In the genomic region with DNA sequence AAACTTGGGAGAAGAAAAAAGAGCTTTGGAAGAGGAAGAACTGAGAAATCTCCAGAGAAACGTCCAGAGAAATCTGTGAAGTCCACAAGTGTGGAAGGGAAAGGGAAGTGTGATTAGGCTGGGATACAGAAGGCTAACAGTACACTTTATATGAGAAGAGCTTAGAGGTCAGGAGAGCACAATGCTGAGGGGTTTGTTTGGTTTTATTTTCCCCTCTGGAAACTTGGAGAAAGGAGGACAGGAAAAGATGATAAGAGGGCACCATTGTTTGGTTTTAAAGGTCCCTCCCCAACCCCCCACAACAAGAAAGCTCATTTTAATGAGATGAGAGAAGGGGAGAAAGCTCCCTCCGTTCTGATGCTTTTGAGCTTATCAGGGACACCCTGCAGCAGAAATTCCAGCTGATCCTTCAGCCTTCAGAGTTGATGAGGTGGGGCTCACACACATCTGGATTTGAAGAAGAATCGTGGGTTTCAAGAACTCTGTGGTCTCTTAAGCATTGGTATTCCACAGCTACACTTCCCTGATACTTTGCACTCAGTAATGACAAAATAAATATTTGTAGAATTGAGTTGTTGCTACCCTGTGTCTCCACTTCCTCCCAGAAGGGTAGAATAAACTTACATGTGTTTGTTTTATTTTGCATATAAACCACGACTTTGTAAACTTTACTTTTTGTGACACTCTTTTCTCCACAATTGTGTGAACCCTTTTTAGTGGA, we compare ENCODE assay signal across 1 cellular context.
TF ChIP-seq lines count a peak whose summit lies in the region.

No MANE protein-coding gene starts in this region.

TF ChIP-seq in HepG2, 621 proteins besides CTCF, POLR2A, EP300 and RAD21 (continued from another document):
- TF ChIP-seq, protein P1, sequence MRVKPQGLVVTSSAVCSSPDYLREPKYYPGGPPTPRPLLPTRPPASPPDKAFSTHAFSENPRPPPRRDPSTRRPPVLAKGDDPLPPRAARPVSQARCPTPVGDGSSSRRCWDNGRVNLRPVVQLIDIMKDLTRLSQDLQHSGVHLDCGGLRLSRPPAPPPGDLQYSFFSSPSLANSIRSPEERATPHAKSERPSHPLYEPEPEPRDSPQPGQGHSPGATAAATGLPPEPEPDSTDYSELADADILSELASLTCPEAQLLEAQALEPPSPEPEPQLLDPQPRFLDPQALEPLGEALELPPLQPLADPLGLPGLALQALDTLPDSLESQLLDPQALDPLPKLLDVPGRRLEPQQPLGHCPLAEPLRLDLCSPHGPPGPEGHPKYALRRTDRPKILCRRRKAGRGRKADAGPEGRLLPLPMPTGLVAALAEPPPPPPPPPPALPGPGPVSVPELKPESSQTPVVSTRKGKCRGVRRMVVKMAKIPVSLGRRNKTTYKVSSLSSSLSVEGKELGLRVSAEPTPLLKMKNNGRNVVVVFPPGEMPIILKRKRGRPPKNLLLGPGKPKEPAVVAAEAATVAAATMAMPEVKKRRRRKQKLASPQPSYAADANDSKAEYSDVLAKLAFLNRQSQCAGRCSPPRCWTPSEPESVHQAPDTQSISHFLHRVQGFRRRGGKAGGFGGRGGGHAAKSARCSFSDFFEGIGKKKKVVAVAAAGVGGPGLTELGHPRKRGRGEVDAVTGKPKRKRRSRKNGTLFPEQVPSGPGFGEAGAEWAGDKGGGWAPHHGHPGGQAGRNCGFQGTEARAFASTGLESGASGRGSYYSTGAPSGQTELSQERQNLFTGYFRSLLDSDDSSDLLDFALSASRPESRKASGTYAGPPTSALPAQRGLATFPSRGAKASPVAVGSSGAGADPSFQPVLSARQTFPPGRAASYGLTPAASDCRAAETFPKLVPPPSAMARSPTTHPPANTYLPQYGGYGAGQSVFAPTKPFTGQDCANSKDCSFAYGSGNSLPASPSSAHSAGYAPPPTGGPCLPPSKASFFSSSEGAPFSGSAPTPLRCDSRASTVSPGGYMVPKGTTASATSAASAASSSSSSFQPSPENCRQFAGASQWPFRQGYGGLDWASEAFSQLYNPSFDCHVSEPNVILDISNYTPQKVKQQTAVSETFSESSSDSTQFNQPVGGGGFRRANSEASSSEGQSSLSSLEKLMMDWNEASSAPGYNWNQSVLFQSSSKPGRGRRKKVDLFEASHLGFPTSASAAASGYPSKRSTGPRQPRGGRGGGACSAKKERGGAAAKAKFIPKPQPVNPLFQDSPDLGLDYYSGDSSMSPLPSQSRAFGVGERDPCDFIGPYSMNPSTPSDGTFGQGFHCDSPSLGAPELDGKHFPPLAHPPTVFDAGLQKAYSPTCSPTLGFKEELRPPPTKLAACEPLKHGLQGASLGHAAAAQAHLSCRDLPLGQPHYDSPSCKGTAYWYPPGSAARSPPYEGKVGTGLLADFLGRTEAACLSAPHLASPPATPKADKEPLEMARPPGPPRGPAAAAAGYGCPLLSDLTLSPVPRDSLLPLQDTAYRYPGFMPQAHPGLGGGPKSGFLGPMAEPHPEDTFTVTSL (CRISPR knock-in tag; IDR thresholded peaks at IDR 0.05; ENCODE audit: borderline replicate concordance), result peak; percentile 94; the same call in 1 of the 2 replicates
- TF ChIP-seq ZBTB49 (CRISPR knock-in tag; IDR thresholded peaks at IDR 0.05; ENCODE audit: borderline replicate concordance) (no peak), ZNF441 (CRISPR knock-in tag; IDR thresholded peaks at IDR 0.05; ENCODE audit: borderline replicate concordance) (no peak), ZNF713 (CRISPR knock-in tag; IDR thresholded peaks at IDR 0.05) (no peak), TRIM22 (IDR thresholded peaks at IDR 0.05) (no peak), PRDM10 (CRISPR knock-in tag; IDR thresholded peaks at IDR 0.05; ENCODE audit: low read depth) (no peak), ZNF546 (CRISPR knock-in tag; conservative IDR thresholded peaks at IDR 0.05) (no peak), ZNF335 (CRISPR knock-in tag; IDR thresholded peaks at IDR 0.05) (no peak), RBAK (CRISPR knock-in tag; IDR thresholded peaks at IDR 0.05) (no peak), PAXIP1 (CRISPR knock-in tag; conservative IDR thresholded peaks at IDR 0.05) (peak; percentile 94), DNMT3B (CRISPR knock-in tag; conservative IDR thresholded peaks at IDR 0.05) (no peak), SRSF4 (IDR thresholded peaks at IDR 0.05; ENCODE audit: low read depth, low read length, poor library complexity, severe bottlenecking) (no peak), ARNT (IDR thresholded peaks at IDR 0.05) (no peak), HNRNPLL (IDR thresholded peaks at IDR 0.05; ENCODE audit: low read depth, low read length, poor library complexity, severe bottlenecking) (no peak), ZNF136 (CRISPR knock-in tag; IDR thresholded peaks at IDR 0.05; ENCODE audit: low read depth) (no peak), SMAD9 (CRISPR knock-in tag; IDR thresholded peaks at IDR 0.05) (no peak), HNRNPUL1 (IDR thresholded peaks at IDR 0.05; ENCODE audit: low read depth, low read length) (no peak), ZEB1 (IDR thresholded peaks at IDR 0.05; ENCODE audit: insufficient replicate concordance, low read depth) (no peak), SAP130 (CRISPR knock-in tag; IDR thresholded peaks at IDR 0.05; ENCODE audit: low read depth) (no peak)
- TF ChIP-seq, protein P2, sequence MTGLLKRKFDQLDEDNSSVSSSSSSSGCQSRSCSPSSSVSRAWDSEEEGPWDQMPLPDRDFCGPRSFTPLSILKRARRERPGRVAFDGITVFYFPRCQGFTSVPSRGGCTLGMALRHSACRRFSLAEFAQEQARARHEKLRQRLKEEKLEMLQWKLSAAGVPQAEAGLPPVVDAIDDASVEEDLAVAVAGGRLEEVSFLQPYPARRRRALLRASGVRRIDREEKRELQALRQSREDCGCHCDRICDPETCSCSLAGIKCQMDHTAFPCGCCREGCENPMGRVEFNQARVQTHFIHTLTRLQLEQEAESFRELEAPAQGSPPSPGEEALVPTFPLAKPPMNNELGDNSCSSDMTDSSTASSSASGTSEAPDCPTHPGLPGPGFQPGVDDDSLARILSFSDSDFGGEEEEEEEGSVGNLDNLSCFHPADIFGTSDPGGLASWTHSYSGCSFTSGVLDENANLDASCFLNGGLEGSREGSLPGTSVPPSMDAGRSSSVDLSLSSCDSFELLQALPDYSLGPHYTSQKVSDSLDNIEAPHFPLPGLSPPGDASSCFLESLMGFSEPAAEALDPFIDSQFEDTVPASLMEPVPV (CRISPR knock-in tag; IDR thresholded peaks at IDR 0.05), result no peak
- TF ChIP-seq, protein P3, sequence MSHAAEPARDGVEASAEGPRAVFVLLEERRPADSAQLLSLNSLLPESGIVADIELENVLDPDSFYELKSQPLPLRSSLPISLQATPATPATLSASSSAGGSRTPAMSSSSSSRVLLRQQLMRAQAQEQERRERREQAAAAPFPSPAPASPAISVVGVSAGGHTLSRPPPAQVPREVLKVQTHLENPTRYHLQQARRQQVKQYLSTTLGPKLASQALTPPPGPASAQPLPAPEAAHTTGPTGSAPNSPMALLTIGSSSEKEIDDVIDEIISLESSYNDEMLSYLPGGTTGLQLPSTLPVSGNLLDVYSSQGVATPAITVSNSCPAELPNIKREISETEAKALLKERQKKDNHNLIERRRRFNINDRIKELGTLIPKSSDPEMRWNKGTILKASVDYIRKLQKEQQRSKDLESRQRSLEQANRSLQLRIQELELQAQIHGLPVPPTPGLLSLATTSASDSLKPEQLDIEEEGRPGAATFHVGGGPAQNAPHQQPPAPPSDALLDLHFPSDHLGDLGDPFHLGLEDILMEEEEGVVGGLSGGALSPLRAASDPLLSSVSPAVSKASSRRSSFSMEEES (CRISPR knock-in tag; IDR thresholded peaks at IDR 0.05), result no peak
